1 cellular context compared by ENCODE assay signal in the genomic region with DNA sequence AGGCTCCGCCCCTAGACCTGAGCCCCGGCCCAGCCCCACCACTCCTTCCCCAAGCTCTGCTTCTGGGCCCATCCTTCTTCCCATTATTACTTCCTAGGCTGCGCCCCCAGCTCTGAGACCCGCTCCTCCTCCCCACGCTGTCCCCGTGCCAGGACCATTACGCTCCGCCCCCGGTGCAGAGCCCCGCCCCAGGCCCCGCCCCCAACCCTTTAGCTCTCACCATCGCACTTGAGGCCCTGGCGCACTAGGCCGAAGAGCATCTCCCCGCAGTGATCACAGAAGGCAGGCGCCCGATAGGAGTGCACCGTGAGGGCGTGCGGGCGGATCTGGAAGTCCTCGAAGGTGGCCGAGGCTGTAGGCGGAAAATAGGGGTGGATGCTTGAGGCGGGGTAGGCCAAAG.
A peak's percentile ranks its signal among the peaks of the same experiment; 100 is the strongest.
TF ChIP-seq lines count a peak whose summit lies in the region.

No MANE protein-coding gene starts in this region.

TF ChIP-seq in H1, 55 proteins besides CTCF, POLR2A, EP300 and RAD21:
- TF ChIP-seq SIN3A (conservative IDR thresholded peaks at IDR 0.05 in 1 of 2, IDR thresholded peaks at IDR 0.05 in 1 of 2; ENCODE audit: low read depth in 1 of 2, low read length in 2 of 2) (no peak), TAF1 (IDR thresholded peaks at IDR 0.05; ENCODE audit: low read depth, low read length) (peak; percentile 65; the same call in 1 of the 2 replicates), TBP (IDR thresholded peaks at IDR 0.05; ENCODE audit: low read depth, low read length) (peak; percentile 71; the same call in 1 of the 2 replicates)
